ENCODE assay signal across 8 cellular contexts in genomic region chr9:78029601-78030552, GRCh38. TPM values are rescaled to one million over a fixed set of nuclear protein-coding genes. Genes with fewer than 3 reads are reported as not detected.
DNase-seq lines count a peak whose midpoint lies in the region; ATAC-seq, FAIRE-seq and TF ChIP-seq lines count a peak whose summit lies in the region.

No MANE protein-coding gene starts in this region.

- TF ChIP-seq RAD21 in HCT116 (IDR thresholded peaks at IDR 0.05; ENCODE audit: low read depth) (no peak), H1 (IDR thresholded peaks at IDR 0.05 in 1 of 2, conservative IDR thresholded peaks at IDR 0.05 in 1 of 2; ENCODE audit: low read depth in 2 of 2, low read length in 2 of 2) (no peak)

- H3K4me3 ChIP-seq in HCT116 (replicated peaks in 1 of 2; ENCODE audit: low read depth in 1 of 2, low read length in 2 of 2), result peak overlapping the region; percentile 51 to 75
- H3K4me3 ChIP-seq in H1 (ENCODE audit: extremely low read depth in 1 of 4, insufficient read depth in 2 of 4, low read depth in 3 of 4, low read length in 4 of 4), result peak overlapping the region; percentile 86 to 98 (median 90)
- H3K4me3 ChIP-seq in tibial nerve, result peak overlapping the region; percentile 57 to 85 (median 76)

- H2AFZ ChIP-seq in HCT116 (ENCODE audit: low read depth, low read length, poor library complexity, severe bottlenecking) (no peak overlapping the region), H1 (ENCODE audit: low read length) (no peak overlapping the region)

- H3K36me3 ChIP-seq in HCT116 (ENCODE audit: control insufficient read depth in 1 of 2, insufficient read depth in 2 of 2, low read length in 2 of 2) (no peaks in the 10 kb centered on the region), H1 (ENCODE audit: control insufficient read depth in 2 of 4, insufficient read depth in 4 of 4, low read length in 3 of 4) (no peaks in the 10 kb centered on the region), tibial nerve (no peaks in the 10 kb centered on the region)

- H3K36me3 Mint-ChIP-seq in mesothelial cell of epicardium, result no peaks in the 10 kb centered on the region

- RAD21 ChIA-PET in HCT116 (lab: Charles Lee; ENCODE audit: low non-redundant PET in 1 of 2, low total read pairs in 2 of 2, uncharacterized antibody in 2 of 2, unreplicated experiment in 2 of 2), result no interaction called here

- H4K91ac ChIP-seq in H1 (replicated peaks; ENCODE audit: insufficient read length, low read length), result no peak overlapping the region

- CTCF ChIA-PET in HCT116 (lab: Charles Lee), result no interaction called here
- CTCF ChIA-PET in H1 (lab: Charles Lee; ENCODE audit: partially characterized antibody), result interaction anchor here (0.6 to 1.3 kb wide), 6 partner anchors 11 to 200 kb away, joined by 3 to 5 read pairs (median 3); no protein-coding TSS in a partner anchor

- POLR2A ChIA-PET in HCT116 (lab: Charles Lee), result interaction anchor here (0.7 kb wide), 1 partner anchor 171 kb away, joined by 5 read pairs; no protein-coding TSS in a partner anchor
- POLR2A ChIA-PET in H1 (lab: Charles Lee; ENCODE audit: partially characterized antibody), result interaction anchor here (1.3 to 3.0 kb wide), 4 partner anchors 7 to 267 kb away, joined by 4 to 10 read pairs (median 9); partner anchors contain the start of gene PSAT1

- no peaks in the 10 kb centered on the region for H3K27me3 ChIP-seq in HCT116 (ENCODE audit: insufficient read depth, low read length)
- H3K27me3 ChIP-seq in H1 (replicated peaks in 1 of 4; ENCODE audit: control insufficient read depth in 3 of 4, extremely low read depth in 1 of 4, insufficient read depth in 3 of 4, low read length in 3 of 4), result no peaks in the 10 kb centered on the region
- H3K27me3 ChIP-seq in tibial nerve, result no peaks in the 10 kb centered on the region

- no peak overlapping the region for H4K8ac ChIP-seq in H1 (ENCODE audit: extremely low read depth, insufficient read depth, low read length)

- H3K9me3 ChIP-seq in HCT116 (ENCODE audit: control insufficient read depth in 1 of 2, insufficient read depth in 1 of 2, low read depth in 1 of 2, low read length in 2 of 2) (no peaks in the 10 kb centered on the region), H1 (ENCODE audit: insufficient read depth in 2 of 2, low read depth in 1 of 2, low read length in 1 of 2) (no peaks in the 10 kb centered on the region), tibial nerve (no peaks in the 10 kb centered on the region)

- no peak overlapping the region for H3K56ac ChIP-seq in H1 (replicated peaks; ENCODE audit: insufficient read length, low read depth, low read length)

- no peaks in the 10 kb centered on the region for H4K20me1 ChIP-seq in HCT116 (ENCODE audit: insufficient read depth)
- peaks cover 2 to 3% of the 10 kb centered on the region in 2 experiments for H4K20me1 ChIP-seq in H1 (replicated peaks in 1 of 2; ENCODE audit: control insufficient read depth in 1 of 2, insufficient read depth in 2 of 2, low read length in 2 of 2)

- H3K4me3 Mint-ChIP-seq in mesothelial cell of epicardium, result peak overlapping the region; percentile 94

- H2BK20ac ChIP-seq in H1 (ENCODE audit: low read length), result no peak overlapping the region

- H3K4me1 ChIP-seq in HCT116 (ENCODE audit: control insufficient read depth in 1 of 2, insufficient read depth in 2 of 2, low read length in 2 of 2) (peaks cover 11 to 19% of the 10 kb centered on the region in 2 experiments; a peak in 3 of 4 replicates), H1 (replicated peaks in 1 of 4; ENCODE audit: control insufficient read depth in 3 of 4, insufficient read depth in 4 of 4, low read length in 3 of 4) (peaks cover 0 to 11% (median 5%) of the 10 kb centered on the region in 4 experiments; a peak in 4 of 7 replicates), tibial nerve (peaks cover 0 to 71% (median 22%) of the 10 kb centered on the region in 4 donors)

- H2AK5ac ChIP-seq in H1 (ENCODE audit: low read depth, low read length), result no peak overlapping the region

- H3K9me3 Mint-ChIP-seq in mesothelial cell of epicardium, result no peaks in the 10 kb centered on the region

- no peak overlapping the region for H2BK15ac ChIP-seq in H1 (ENCODE audit: low read length)

- peaks cover 4% of the 10 kb centered on the region for H3K79me1 ChIP-seq in H1 (ENCODE audit: low read depth, low read length)

- TF ChIP-seq POLR2A in HCT116 (IDR thresholded peaks at IDR 0.05; ENCODE audit: borderline replicate concordance, extremely low read depth, insufficient read depth, insufficient read length), result no peak
- TF ChIP-seq POLR2A in H1 (IDR thresholded peaks at IDR 0.05; ENCODE audit: control extremely low read depth in 1 of 2, low read depth in 2 of 2, low read length in 2 of 2), result no peak
- TF ChIP-seq POLR2A in tibial nerve (IDR thresholded peaks at IDR 0.05), result no peak

- H3K9ac ChIP-seq in HCT116 (ENCODE audit: low read length) (peak overlapping the region; percentile 55), H1 (replicated peaks in 1 of 4; ENCODE audit: extremely low read depth in 1 of 4, low read depth in 3 of 4, low read length in 3 of 4) (peak overlapping the region; percentile 24 to 66 (median 34); a peak in 4 of 7 replicates)

- no peak overlapping the region for H4K5ac ChIP-seq in H1 (ENCODE audit: insufficient read length, low read depth, low read length)

- H3K4ac ChIP-seq in H1 (replicated peaks; ENCODE audit: insufficient read length, low read depth, low read length), result no peak overlapping the region

- H3K4me1 Mint-ChIP-seq in mesothelial cell of epicardium, result peaks cover 44% of the 10 kb centered on the region

- no peak overlapping the region for H2BK120ac ChIP-seq in H1 (replicated peaks; ENCODE audit: low read depth, low read length)

- H3K27me3 Mint-ChIP-seq in mesothelial cell of epicardium (ENCODE audit: low read depth), result no peaks in the 10 kb centered on the region

- DNase-seq in AML-193 (lab: John Stamatoyannopoulos, UW), result peak; percentile 24 to 34
- DNase-seq in HCT116 (ENCODE audit: low read depth, low spot score), result no peak
- DNase-seq in UCSD-AML1 (lab: John Stamatoyannopoulos, UW; ENCODE audit: unreplicated experiment), result peak; percentile 74
- DNase-seq in H1 (ENCODE audit: low read depth in 1 of 2, low spot score in 2 of 2), result no peak
- DNase-seq in mesothelial cell of epicardium (ENCODE audit: low spot score in 2 of 2, unreplicated experiment in 2 of 2), result no peak
- no peak for DNase-seq in tibial nerve (ENCODE audit: low spot score in 2 of 2)
- no peak for DNase-seq in NCI-H524 treated with DMSO at 0.1 percent for 48 hours (lab: John Stamatoyannopoulos, UW)
- DNase-seq in middle frontal gyrus (ENCODE audit: extremely low spot score, low spot score), result no peak

- BruUV-seq in HCT116 (replicated peaks; lab: Mats Ljungman, UMichigan), result no TSS peak

- peak overlapping the region; percentile 85 for H3K27ac Mint-ChIP-seq in mesothelial cell of epicardium

- H3K18ac ChIP-seq in H1 (ENCODE audit: extremely low read depth, low read length), result no peak overlapping the region

- H2BK5ac ChIP-seq in H1 (ENCODE audit: low read depth, low read length), result no peak overlapping the region

- no peaks in the 10 kb centered on the region for H3K9me2 ChIP-seq in HCT116 (ENCODE audit: insufficient read depth)

- TF ChIP-seq EP300 in H1 (IDR thresholded peaks at IDR 0.05; ENCODE audit: borderline replicate concordance in 1 of 2, low read depth in 2 of 2, low read length in 2 of 2), result no peak
- TF ChIP-seq EP300 in tibial nerve (IDR thresholded peaks at IDR 0.05), result no peak

- H2BK12ac ChIP-seq in H1 (ENCODE audit: low read depth, low read length), result no peak overlapping the region

- H3K27ac ChIP-seq in HCT116 (ENCODE audit: low read depth, low read length), result peak overlapping the region; percentile 60; the same call in 1 of the 2 replicates
- no peak overlapping the region for H3K27ac ChIP-seq in H1 (ENCODE audit: low read depth, low read length)
- H3K27ac ChIP-seq in tibial nerve, result peak overlapping the region; percentile 88 to 97 (median 95)

- ATAC-seq in HCT116, result no peak

- TF ChIP-seq CTCF in HCT116 (IDR thresholded peaks at IDR 0.05 in 2 of 3, conservative IDR thresholded peaks at IDR 0.05 in 1 of 3; ENCODE audit: borderline replicate concordance in 1 of 3, insufficient read depth in 1 of 3, low read depth in 2 of 3, low read length in 2 of 3) (no peak), H1 (IDR thresholded peaks at IDR 0.05; ENCODE audit: control extremely low read depth in 1 of 3, insufficient read depth in 1 of 3, low read depth in 1 of 3, low read length in 3 of 3) (no peak), mesothelial cell of epicardium (IDR thresholded peaks at IDR 0.05; ENCODE audit: unreplicated experiment) (no peak), tibial nerve (IDR thresholded peaks at IDR 0.05) (no peak)

- intact Hi-C loops in HCT116 (cut with micrococcal nuclease), result loop anchor here (10.0 kb wide), 3 partner anchors 185 to 575 kb away; no protein-coding TSS in a partner anchor

- peaks cover 37% of the 10 kb centered on the region for H3K79me2 ChIP-seq in HCT116 (ENCODE audit: insufficient read depth, low read length)
- H3K79me2 ChIP-seq in H1 (ENCODE audit: control insufficient read depth in 1 of 2, insufficient read depth in 2 of 2, low read length in 2 of 2), result peaks cover 0 to 58% of the 10 kb centered on the region in 2 experiments; a peak in 3 of 4 replicates

- H3K4me2 ChIP-seq in HCT116 (ENCODE audit: low read length), result peak overlapping the region; percentile 85
- H3K4me2 ChIP-seq in H1 (ENCODE audit: insufficient read depth in 1 of 2, low read depth in 2 of 2, low read length in 2 of 2), result peak overlapping the region; percentile 91 to 95

- H3K14ac ChIP-seq in H1 (ENCODE audit: insufficient read length), result no peak overlapping the region

- 17% methylated on average over 14 of the region's 15 CpGs; no CpG with 5 or more reads in 1 of the 2 experiments for WGBS in H1 (ENCODE audit: extremely low coverage in 1 of 2, insufficient coverage in 1 of 2, insufficient read length in 1 of 2, insufficient replicate concordance in 2 of 2, low coverage in 1 of 2, low lambda C conversion rate in 2 of 2, missing lambda C conversion rate in 1 of 2), 2 experiments
- WGBS in tibial nerve, 2 donors, result 2% methylated on average over 11 to 15 of the region's 15 CpGs

- H3K23ac ChIP-seq in H1 (ENCODE audit: insufficient read length), result no peak overlapping the region

- H3K23me2 ChIP-seq in H1 (ENCODE audit: low read depth, low read length), result peaks cover 7% of the 10 kb centered on the region; the same call in 1 of the 2 replicates

- FAIRE-seq in H1 (lab: Jason Lieb, UNC), result no peak

RNA-seq across cellular contexts. Expression of gene GNAQ, which starts 1.7 kb away (rescaled TPM):
- total RNA-seq in HCT116 (2021; ENCODE audit: unreplicated experiment) (28.7 TPM), mesothelial cell of epicardium (44.4 to 47.0 TPM (median 46.9 TPM) in 3 replicates), tibial nerve (10 to 100 TPM; 38.7 to 50.3 (median 41.6) TPM)
- polyA plus RNA-seq in HCT116 (2012), result 11.0 and 11.6 TPM in 2 replicates
- total RNA-seq in H1 (2021; fragmentation: NEBNext Ultra II Directional; extraction: Animal tissue kit (Norgen Biotek cat#: 25700)), result 58.6 and 63.8 TPM in 2 replicates
- polyA plus RNA-seq in H1 (2011; rRNA removed), result 16.4 and 22.8 TPM in 2 replicates
- 18.8 TPM for polyA plus RNA-seq in H1 (2011; cell fraction: cytosol; rRNA removed)
- polyA plus RNA-seq in H1 (2011; cell fraction: nucleus; rRNA removed), result 20.1 TPM
- 22.8 to 37.7 TPM (median 30.2 TPM) in 4 replicates for polyA plus RNA-seq in H1 (2012, experiment 1 of 2)
- 2.3 TPM for polyA plus RNA-seq in H1 (2012, experiment 2 of 2)
- polyA plus RNA-seq in H1 (2013, experiment 1 of 2), result 33.6 TPM
- polyA plus RNA-seq in H1 (2013, experiment 2 of 2), result 28.9 TPM
- polyA minus RNA-seq in H1 (2011; rRNA and poly(A)+ RNA removed), result 93.6 and 106 TPM in 2 replicates
- 28.7 TPM for polyA minus RNA-seq in H1 (2011; cell fraction: cytosol; rRNA and poly(A)+ RNA removed)
- 63.2 TPM for polyA minus RNA-seq in H1 (2011; cell fraction: nucleus; rRNA and poly(A)+ RNA removed)

Comparison
In these comparisons a context has a peak if more than half of its experiments do, and no peak if none do; other contexts are left out.
1. DNase-seq: peak in AML-193 (2 of 2) and UCSD-AML1 (single experiment); none in HCT116 (single experiment), H1 (0 of 2), mesothelial cell of epicardium (0 of 2), tibial nerve (0 of 2), NCI-H524 treated with DMSO at 0.1 percent for 48 hours (single experiment) and middle frontal gyrus (single experiment).
2. Peak in every context shown above with its lines, with median percentiles within 50 percentile points of each other: H3K4me3 ChIP-seq.